Comparison of ENCODE assay signal across 1 cellular context in the genomic region with DNA sequence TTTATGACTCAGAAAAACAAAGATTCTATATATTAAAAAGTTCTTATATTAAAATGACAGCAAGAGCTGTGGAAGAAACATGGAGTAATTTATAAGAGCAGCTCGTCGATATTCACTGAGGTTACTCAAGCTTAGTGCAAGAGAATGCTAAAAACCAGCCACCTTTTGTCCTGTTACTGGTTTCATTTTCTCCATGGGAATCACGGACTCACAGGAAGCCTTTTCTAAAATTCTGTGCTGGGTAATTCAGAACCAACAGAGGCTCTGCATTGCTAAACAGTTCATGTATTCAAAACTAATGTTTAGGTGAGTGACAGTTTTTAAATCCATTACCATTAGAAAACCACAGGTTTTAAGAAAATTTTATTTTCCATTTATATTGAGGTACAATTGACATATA.
TF ChIP-seq lines count a peak whose summit lies in the region.

No MANE protein-coding gene starts in this region.

TF ChIP-seq in GM23338, 12 proteins besides CTCF, POLR2A, EP300 and RAD21 (continued from another document):
- TF ChIP-seq, protein P1, sequence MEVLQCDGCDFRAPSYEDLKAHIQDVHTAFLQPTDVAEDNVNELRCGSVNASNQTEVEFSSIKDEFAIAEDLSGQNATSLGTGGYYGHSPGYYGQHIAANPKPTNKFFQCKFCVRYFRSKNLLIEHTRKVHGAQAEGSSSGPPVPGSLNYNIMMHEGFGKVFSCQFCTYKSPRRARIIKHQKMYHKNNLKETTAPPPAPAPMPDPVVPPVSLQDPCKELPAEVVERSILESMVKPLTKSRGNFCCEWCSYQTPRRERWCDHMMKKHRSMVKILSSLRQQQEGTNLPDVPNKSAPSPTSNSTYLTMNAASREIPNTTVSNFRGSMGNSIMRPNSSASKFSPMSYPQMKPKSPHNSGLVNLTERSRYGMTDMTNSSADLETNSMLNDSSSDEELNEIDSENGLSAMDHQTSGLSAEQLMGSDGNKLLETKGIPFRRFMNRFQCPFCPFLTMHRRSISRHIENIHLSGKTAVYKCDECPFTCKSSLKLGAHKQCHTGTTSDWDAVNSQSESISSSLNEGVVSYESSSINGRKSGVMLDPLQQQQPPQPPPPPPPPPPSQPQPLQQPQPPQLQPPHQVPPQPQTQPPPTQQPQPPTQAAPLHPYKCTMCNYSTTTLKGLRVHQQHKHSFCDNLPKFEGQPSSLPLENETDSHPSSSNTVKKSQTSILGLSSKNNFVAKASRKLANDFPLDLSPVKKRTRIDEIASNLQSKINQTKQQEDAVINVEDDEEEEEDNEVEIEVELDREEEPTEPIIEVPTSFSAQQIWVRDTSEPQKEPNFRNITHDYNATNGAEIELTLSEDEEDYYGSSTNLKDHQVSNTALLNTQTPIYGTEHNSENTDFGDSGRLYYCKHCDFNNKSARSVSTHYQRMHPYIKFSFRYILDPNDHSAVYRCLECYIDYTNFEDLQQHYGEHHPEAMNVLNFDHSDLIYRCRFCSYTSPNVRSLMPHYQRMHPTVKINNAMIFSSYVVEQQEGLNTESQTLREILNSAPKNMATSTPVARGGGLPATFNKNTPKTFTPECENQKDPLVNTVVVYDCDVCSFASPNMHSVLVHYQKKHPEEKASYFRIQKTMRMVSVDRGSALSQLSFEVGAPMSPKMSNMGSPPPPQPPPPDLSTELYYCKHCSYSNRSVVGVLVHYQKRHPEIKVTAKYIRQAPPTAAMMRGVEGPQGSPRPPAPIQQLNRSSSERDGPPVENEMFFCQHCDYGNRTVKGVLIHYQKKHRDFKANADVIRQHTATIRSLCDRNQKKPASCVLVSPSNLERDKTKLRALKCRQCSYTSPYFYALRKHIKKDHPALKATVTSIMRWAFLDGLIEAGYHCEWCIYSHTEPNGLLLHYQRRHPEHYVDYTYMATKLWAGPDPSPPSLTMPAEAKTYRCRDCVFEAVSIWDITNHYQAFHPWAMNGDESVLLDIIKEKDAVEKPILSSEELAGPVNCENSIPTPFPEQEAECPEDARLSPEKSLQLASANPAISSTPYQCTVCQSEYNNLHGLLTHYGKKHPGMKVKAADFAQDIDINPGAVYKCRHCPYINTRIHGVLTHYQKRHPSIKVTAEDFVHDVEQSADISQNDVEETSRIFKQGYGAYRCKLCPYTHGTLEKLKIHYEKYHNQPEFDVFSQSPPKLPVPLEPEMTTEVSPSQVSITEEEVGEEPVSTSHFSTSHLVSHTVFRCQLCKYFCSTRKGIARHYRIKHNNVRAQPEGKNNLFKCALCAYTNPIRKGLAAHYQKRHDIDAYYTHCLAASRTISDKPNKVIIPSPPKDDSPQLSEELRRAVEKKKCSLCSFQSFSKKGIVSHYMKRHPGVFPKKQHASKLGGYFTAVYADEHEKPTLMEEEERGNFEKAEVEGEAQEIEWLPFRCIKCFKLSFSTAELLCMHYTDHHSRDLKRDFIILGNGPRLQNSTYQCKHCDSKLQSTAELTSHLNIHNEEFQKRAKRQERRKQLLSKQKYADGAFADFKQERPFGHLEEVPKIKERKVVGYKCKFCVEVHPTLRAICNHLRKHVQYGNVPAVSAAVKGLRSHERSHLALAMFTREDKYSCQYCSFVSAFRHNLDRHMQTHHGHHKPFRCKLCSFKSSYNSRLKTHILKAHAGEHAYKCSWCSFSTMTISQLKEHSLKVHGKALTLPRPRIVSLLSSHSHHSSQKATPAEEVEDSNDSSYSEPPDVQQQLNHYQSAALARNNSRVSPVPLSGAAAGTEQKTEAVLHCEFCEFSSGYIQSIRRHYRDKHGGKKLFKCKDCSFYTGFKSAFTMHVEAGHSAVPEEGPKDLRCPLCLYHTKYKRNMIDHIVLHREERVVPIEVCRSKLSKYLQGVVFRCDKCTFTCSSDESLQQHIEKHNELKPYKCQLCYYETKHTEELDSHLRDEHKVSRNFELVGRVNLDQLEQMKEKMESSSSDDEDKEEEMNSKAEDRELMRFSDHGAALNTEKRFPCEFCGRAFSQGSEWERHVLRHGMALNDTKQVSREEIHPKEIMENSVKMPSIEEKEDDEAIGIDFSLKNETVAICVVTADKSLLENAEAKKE (CRISPR knock-in tag; IDR thresholded peaks at IDR 0.05), result no peak
- TF ChIP-seq JUNB (IDR thresholded peaks at IDR 0.05; ENCODE audit: unreplicated experiment) (no peak), STAT1 (IDR thresholded peaks at IDR 0.05; ENCODE audit: unreplicated experiment) (no peak), NANOG (IDR thresholded peaks at IDR 0.05; ENCODE audit: borderline replicate concordance) (no peak), EZH2phosphoT487 (IDR thresholded peaks at IDR 0.05; ENCODE audit: unreplicated experiment) (no peak)
- TF ChIP-seq, protein P2, sequence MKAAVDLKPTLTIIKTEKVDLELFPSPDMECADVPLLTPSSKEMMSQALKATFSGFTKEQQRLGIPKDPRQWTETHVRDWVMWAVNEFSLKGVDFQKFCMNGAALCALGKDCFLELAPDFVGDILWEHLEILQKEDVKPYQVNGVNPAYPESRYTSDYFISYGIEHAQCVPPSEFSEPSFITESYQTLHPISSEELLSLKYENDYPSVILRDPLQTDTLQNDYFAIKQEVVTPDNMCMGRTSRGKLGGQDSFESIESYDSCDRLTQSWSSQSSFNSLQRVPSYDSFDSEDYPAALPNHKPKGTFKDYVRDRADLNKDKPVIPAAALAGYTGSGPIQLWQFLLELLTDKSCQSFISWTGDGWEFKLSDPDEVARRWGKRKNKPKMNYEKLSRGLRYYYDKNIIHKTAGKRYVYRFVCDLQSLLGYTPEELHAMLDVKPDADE (IDR thresholded peaks at IDR 0.05), result no peak
